1 cellular context compared by ENCODE assay signal in the genomic region with DNA sequence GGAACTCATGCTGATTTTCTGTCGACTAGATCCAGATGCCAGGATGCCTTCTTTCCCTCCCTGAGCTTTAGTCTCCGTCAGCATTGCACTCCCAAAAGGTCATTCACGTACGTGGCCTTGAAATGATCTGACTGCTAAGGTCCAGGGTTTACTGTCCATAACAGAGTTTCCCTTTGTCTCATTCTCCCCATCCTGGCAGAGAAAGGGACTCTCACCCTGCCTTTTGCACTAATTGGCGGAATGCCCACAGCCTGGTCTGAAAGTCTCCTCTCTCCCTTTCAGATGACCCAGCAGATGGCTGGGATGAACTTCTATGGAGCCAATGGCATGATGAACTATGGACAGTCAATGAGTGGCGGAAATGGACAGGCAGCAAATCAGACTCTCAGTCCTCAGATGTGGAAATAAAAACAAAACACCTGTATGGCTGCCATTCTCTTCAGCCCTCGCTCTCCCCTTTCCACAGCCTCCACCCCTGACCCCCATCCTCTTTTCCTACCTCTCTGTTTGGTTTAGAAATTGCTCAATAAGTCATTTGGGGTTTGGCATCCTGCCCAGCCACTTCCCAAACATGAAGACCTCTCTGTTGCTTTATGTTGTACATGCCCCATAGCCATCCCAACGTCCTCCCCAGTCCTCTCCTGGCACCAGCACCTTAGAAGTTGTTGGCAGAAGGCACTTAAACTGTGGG.
TF ChIP-seq lines count a peak whose summit lies in the region.

No MANE protein-coding gene starts in this region.

TF ChIP-seq in HepG2, 621 proteins besides CTCF, POLR2A, EP300 and RAD21 (continued from another document and continues in another):
- TF ChIP-seq, protein P1, sequence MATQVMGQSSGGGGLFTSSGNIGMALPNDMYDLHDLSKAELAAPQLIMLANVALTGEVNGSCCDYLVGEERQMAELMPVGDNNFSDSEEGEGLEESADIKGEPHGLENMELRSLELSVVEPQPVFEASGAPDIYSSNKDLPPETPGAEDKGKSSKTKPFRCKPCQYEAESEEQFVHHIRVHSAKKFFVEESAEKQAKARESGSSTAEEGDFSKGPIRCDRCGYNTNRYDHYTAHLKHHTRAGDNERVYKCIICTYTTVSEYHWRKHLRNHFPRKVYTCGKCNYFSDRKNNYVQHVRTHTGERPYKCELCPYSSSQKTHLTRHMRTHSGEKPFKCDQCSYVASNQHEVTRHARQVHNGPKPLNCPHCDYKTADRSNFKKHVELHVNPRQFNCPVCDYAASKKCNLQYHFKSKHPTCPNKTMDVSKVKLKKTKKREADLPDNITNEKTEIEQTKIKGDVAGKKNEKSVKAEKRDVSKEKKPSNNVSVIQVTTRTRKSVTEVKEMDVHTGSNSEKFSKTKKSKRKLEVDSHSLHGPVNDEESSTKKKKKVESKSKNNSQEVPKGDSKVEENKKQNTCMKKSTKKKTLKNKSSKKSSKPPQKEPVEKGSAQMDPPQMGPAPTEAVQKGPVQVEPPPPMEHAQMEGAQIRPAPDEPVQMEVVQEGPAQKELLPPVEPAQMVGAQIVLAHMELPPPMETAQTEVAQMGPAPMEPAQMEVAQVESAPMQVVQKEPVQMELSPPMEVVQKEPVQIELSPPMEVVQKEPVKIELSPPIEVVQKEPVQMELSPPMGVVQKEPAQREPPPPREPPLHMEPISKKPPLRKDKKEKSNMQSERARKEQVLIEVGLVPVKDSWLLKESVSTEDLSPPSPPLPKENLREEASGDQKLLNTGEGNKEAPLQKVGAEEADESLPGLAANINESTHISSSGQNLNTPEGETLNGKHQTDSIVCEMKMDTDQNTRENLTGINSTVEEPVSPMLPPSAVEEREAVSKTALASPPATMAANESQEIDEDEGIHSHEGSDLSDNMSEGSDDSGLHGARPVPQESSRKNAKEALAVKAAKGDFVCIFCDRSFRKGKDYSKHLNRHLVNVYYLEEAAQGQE (IDR thresholded peaks at IDR 0.05; ENCODE audit: borderline replicate concordance in 1 of 2, low read depth in 1 of 2, low read length in 2 of 2): no peak; a peak in 1 of 4 replicates
- TF ChIP-seq PRDM15 (CRISPR knock-in tag; IDR thresholded peaks at IDR 0.05) (peak; percentile 84), ZNF552 (CRISPR knock-in tag; IDR thresholded peaks at IDR 0.05; ENCODE audit: borderline replicate concordance) (no peak), SOX5 (CRISPR knock-in tag; IDR thresholded peaks at IDR 0.05; ENCODE audit: borderline replicate concordance) (peak; percentile 90), PRMT3 (CRISPR knock-in tag; IDR thresholded peaks at IDR 0.05; ENCODE audit: borderline replicate concordance, low read depth) (no peak), ZNF136 (CRISPR knock-in tag; IDR thresholded peaks at IDR 0.05; ENCODE audit: low read depth) (no peak), ZNF772 (CRISPR knock-in tag; IDR thresholded peaks at IDR 0.05) (0 out of 2 replicates have a peak, but pooled peaks have one; percentile 57), ZBTB25 (CRISPR knock-in tag; IDR thresholded peaks at IDR 0.05) (peak; percentile 51; the same call in 1 of the 2 replicates), TP53 (CRISPR knock-in tag; conservative IDR thresholded peaks at IDR 0.05) (no peak; the same call in 1 of the 2 replicates), ZBTB38 (CRISPR knock-in tag; IDR thresholded peaks at IDR 0.05) (no peak), MEIS2 (CRISPR knock-in tag; IDR thresholded peaks at IDR 0.05) (peak; percentile 72), ELF4 (CRISPR knock-in tag; IDR thresholded peaks at IDR 0.05; ENCODE audit: borderline replicate concordance) (peak; percentile 46; the same call in 1 of the 2 replicates), DR1 (CRISPR knock-in tag; IDR thresholded peaks at IDR 0.05) (no peak; the same call in 1 of the 2 replicates), KAT8 (CRISPR knock-in tag; IDR thresholded peaks at IDR 0.05) (peak; percentile 63), ZNF10 (CRISPR knock-in tag; IDR thresholded peaks at IDR 0.05; ENCODE audit: borderline replicate concordance, low read depth) (no peak), HOXD1 (CRISPR knock-in tag; IDR thresholded peaks at IDR 0.05) (0 out of 2 replicates have a peak, but pooled peaks have one; percentile 49), ZNF790 (CRISPR knock-in tag; IDR thresholded peaks at IDR 0.05; ENCODE audit: borderline replicate concordance) (no peak), ZNF441 (CRISPR knock-in tag; IDR thresholded peaks at IDR 0.05; ENCODE audit: borderline replicate concordance) (no peak), CHD2 (IDR thresholded peaks at IDR 0.05; ENCODE audit: low read depth, low read length) (no peak), NFE2 (CRISPR knock-in tag; IDR thresholded peaks at IDR 0.05) (no peak), ZNF687 (CRISPR knock-in tag; IDR thresholded peaks at IDR 0.05) (no peak; the same call in 1 of the 2 replicates), NFKBIZ (CRISPR knock-in tag; IDR thresholded peaks at IDR 0.05) (peak; percentile 85; the same call in 1 of the 2 replicates), ZNF260 (CRISPR knock-in tag; IDR thresholded peaks at IDR 0.05; ENCODE audit: borderline replicate concordance, low read depth) (no peak), ZNF549 (CRISPR knock-in tag; IDR thresholded peaks at IDR 0.05) (no peak), ZNF737 (CRISPR knock-in tag; IDR thresholded peaks at IDR 0.05; ENCODE audit: borderline replicate concordance) (no peak; the same call in 1 of the 2 replicates), KMT2A (CRISPR knock-in tag; IDR thresholded peaks at IDR 0.05) (no peak), SIX1 (CRISPR knock-in tag; IDR thresholded peaks at IDR 0.05; ENCODE audit: borderline replicate concordance) (peak; percentile 42; the same call in 1 of the 2 replicates), ZSCAN31 (CRISPR knock-in tag; IDR thresholded peaks at IDR 0.05; ENCODE audit: low read depth) (peak; percentile 79)
- TF ChIP-seq, protein P2, sequence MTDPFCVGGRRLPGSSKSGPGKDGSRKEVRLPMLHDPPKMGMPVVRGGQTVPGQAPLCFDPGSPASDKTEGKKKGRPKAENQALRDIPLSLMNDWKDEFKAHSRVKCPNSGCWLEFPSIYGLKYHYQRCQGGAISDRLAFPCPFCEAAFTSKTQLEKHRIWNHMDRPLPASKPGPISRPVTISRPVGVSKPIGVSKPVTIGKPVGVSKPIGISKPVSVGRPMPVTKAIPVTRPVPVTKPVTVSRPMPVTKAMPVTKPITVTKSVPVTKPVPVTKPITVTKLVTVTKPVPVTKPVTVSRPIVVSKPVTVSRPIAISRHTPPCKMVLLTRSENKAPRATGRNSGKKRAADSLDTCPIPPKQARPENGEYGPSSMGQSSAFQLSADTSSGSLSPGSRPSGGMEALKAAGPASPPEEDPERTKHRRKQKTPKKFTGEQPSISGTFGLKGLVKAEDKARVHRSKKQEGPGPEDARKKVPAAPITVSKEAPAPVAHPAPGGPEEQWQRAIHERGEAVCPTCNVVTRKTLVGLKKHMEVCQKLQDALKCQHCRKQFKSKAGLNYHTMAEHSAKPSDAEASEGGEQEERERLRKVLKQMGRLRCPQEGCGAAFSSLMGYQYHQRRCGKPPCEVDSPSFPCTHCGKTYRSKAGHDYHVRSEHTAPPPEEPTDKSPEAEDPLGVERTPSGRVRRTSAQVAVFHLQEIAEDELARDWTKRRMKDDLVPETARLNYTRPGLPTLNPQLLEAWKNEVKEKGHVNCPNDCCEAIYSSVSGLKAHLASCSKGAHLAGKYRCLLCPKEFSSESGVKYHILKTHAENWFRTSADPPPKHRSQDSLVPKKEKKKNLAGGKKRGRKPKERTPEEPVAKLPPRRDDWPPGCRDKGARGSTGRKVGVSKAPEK (CRISPR knock-in tag; IDR thresholded peaks at IDR 0.05; ENCODE audit: borderline replicate concordance): no peak
- TF ChIP-seq, protein P3, sequence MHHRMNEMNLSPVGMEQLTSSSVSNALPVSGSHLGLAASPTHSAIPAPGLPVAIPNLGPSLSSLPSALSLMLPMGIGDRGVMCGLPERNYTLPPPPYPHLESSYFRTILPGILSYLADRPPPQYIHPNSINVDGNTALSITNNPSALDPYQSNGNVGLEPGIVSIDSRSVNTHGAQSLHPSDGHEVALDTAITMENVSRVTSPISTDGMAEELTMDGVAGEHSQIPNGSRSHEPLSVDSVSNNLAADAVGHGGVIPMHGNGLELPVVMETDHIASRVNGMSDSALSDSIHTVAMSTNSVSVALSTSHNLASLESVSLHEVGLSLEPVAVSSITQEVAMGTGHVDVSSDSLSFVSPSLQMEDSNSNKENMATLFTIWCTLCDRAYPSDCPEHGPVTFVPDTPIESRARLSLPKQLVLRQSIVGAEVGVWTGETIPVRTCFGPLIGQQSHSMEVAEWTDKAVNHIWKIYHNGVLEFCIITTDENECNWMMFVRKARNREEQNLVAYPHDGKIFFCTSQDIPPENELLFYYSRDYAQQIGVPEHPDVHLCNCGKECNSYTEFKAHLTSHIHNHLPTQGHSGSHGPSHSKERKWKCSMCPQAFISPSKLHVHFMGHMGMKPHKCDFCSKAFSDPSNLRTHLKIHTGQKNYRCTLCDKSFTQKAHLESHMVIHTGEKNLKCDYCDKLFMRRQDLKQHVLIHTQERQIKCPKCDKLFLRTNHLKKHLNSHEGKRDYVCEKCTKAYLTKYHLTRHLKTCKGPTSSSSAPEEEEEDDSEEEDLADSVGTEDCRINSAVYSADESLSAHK (CRISPR knock-in tag; IDR thresholded peaks at IDR 0.05; ENCODE audit: borderline replicate concordance): no peak
- TF ChIP-seq, protein P4, sequence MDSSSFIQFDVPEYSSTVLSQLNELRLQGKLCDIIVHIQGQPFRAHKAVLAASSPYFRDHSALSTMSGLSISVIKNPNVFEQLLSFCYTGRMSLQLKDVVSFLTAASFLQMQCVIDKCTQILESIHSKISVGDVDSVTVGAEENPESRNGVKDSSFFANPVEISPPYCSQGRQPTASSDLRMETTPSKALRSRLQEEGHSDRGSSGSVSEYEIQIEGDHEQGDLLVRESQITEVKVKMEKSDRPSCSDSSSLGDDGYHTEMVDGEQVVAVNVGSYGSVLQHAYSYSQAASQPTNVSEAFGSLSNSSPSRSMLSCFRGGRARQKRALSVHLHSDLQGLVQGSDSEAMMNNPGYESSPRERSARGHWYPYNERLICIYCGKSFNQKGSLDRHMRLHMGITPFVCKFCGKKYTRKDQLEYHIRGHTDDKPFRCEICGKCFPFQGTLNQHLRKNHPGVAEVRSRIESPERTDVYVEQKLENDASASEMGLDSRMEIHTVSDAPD (CRISPR knock-in tag; IDR thresholded peaks at IDR 0.05): peak; percentile 21; the same call in 1 of the 2 replicates
- TF ChIP-seq, protein P5, sequence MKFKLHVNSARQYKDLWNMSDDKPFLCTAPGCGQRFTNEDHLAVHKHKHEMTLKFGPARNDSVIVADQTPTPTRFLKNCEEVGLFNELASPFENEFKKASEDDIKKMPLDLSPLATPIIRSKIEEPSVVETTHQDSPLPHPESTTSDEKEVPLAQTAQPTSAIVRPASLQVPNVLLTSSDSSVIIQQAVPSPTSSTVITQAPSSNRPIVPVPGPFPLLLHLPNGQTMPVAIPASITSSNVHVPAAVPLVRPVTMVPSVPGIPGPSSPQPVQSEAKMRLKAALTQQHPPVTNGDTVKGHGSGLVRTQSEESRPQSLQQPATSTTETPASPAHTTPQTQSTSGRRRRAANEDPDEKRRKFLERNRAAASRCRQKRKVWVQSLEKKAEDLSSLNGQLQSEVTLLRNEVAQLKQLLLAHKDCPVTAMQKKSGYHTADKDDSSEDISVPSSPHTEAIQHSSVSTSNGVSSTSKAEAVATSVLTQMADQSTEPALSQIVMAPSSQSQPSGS (CRISPR knock-in tag; IDR thresholded peaks at IDR 0.05): no peak
